In genomic region chr17:20200016-20200788, GRCh38 we compare ENCODE assay signal across 19 cellular contexts.
DNase-seq lines count a peak whose midpoint lies in the region; ATAC-seq, FAIRE-seq and TF ChIP-seq lines count a peak whose summit lies in the region.
"Had no signal": no experiment of that assay in that cellular context is flagged by ENCODE, and none has a peak within 500 bp of the region (broad histone marks: within the 10 kb centered on the region; RNA-seq: fewer than 3 reads in every experiment).

No MANE protein-coding gene starts in this region.

- H3K36me3 Mint-ChIP-seq in HFFc6 (ENCODE audit: low read depth) = peaks cover 31% of the 10 kb centered on the region; the same call in 1 of the 2 replicates
- peaks cover 49% of the 10 kb centered on the region for H3K36me3 Mint-ChIP-seq in WTC11
- H3K36me3 Mint-ChIP-seq in MCF 10A (ENCODE audit: insufficient read depth, unreplicated experiment) = no peaks in the 10 kb centered on the region

- peaks cover 23% of the 10 kb centered on the region for H3K9me3 Mint-ChIP-seq in HFFc6
- peaks cover 29% of the 10 kb centered on the region for H3K9me3 Mint-ChIP-seq in WTC11
- H3K9me3 Mint-ChIP-seq in MCF 10A (ENCODE audit: unreplicated experiment) = peaks cover 9% of the 10 kb centered on the region

- CTCF ChIA-PET in WTC11 (lab: Charles Lee) = interaction anchor here (1.3 kb wide), 1 partner anchor 10 kb away, joined by 3 read pairs; no protein-coding TSS in a partner anchor
- CTCF ChIA-PET in MCF 10A (lab: Yijun Ruan, JAX) = interaction anchor here (0.7 to 1.2 kb wide), 3 partner anchors 27 to 637 kb away, joined by 3 read pairs; no protein-coding TSS in a partner anchor

- no peak overlapping the region; the same call in 1 of the 2 replicates for H3K4me3 Mint-ChIP-seq in HFFc6
- H3K4me3 Mint-ChIP-seq in WTC11 = no peak overlapping the region
- no peak overlapping the region for H3K4me3 Mint-ChIP-seq in MCF 10A (ENCODE audit: unreplicated experiment)
- H3K4me3 Mint-ChIP-seq: activated CD8-positive, alpha-beta T cell treated with anti-CD3 and anti-CD28 coated beads, Interleukin-2, amount 10 ng/mL, durations not matched to agents 7 days and 5 days; stimulated activated memory B cell treated with anti-CD40 and anti-IgM and Interleukin-4, amounts not matched to agents 10 μg/mL and 1 μg/mL and 100 μg/mL, for 72 hours had no signal

- TF ChIP-seq CTCF in HFFc6 (IDR thresholded peaks at IDR 0.05) (0 out of 2 replicates have a peak, but pooled peaks have one; percentile 11), WTC11 (IDR thresholded peaks at IDR 0.05) (no peak), MCF 10A (IDR thresholded peaks at IDR 0.05; ENCODE audit: unreplicated experiment) (no peak)

- ATAC-seq in WTC11 = peak; percentile 45; the same call in 1 of the 2 replicates
- ATAC-seq: activated CD8-positive, alpha-beta T cell treated with anti-CD3 and anti-CD28 coated beads, Interleukin-2, amount 10 ng/mL, durations not matched to agents 7 days and 5 days; stimulated activated memory B cell treated with anti-CD40 and anti-IgM and Interleukin-4, amounts not matched to agents 10 μg/mL and 1 μg/mL and 100 μg/mL, for 72 hours had no signal

- H3K27ac Mint-ChIP-seq in HFFc6 = peak overlapping the region; percentile 22; the same call in 1 of the 2 replicates
- H3K27ac Mint-ChIP-seq in WTC11 = peak overlapping the region; percentile 79
- H3K27ac Mint-ChIP-seq in MCF 10A (ENCODE audit: low read depth, unreplicated experiment) = no peak overlapping the region
- H3K27ac Mint-ChIP-seq: activated CD8-positive, alpha-beta T cell treated with anti-CD3 and anti-CD28 coated beads, Interleukin-2, amount 10 ng/mL, durations not matched to agents 7 days and 5 days; progenitor cell of endocrine pancreas; stimulated activated memory B cell treated with anti-CD40 and anti-IgM and Interleukin-4, amounts not matched to agents 10 μg/mL and 1 μg/mL and 100 μg/mL, for 72 hours had no signal

- no peak for DNase-seq in HFFc6
- DNase-seq in WTC11 (ENCODE audit: low spot score) = no peak
- peak; percentile 7 for DNase-seq in kidney glomerular epithelial cell (lab: John Stamatoyannopoulos, UW)
- no peak for DNase-seq in urothelium cell line (ENCODE audit: low spot score)
- DNase-seq in SKM-1 (lab: John Stamatoyannopoulos, UW; ENCODE audit: unreplicated experiment) = no peak
- DNase-seq in stimulated activated naive CD4-positive, alpha-beta T cell (lab: John Stamatoyannopoulos, UW) = no peak
- no peak for DNase-seq in MCF 10A (ENCODE audit: unreplicated experiment)
- DNase-seq: activated CD4-positive, CD25-positive, alpha-beta regulatory T cell treated with anti-CD3 and anti-CD28 coated beads, Interleukin-2, amount 50 U/mL, for 72 hours; activated CD8-positive, alpha-beta T cell treated with anti-CD3 and anti-CD28 coated beads, Interleukin-2, amount 10 ng/mL, durations not matched to agents 7 days and 5 days; amygdala; DND-41; left ventricle myocardium inferior; midbrain; MV-4-11; NCI-H1694 treated with DMSO at 0.1 percent for 48 hours; RPMI8226; stimulated activated CD4-positive, alpha-beta T cell treated with anti-CD3 and anti-CD28 coated beads, Interleukin-2, amount 100 ng/mL, for 24 hours had no signal

- FAIRE-seq in urothelium cell line (lab: Jason Lieb, UNC) = peak; percentile 56

- BruUV-seq in MCF 10A (replicated peaks; lab: Mats Ljungman, UMichigan) = no TSS peak

- H3K4me1 Mint-ChIP-seq in HFFc6 (ENCODE audit: low read depth) = peaks cover 56% of the 10 kb centered on the region
- peaks cover 50% of the 10 kb centered on the region for H3K4me1 Mint-ChIP-seq in WTC11
- peaks cover 24% of the 10 kb centered on the region for H3K4me1 Mint-ChIP-seq in MCF 10A (ENCODE audit: insufficient read depth, unreplicated experiment)

- POLR2A ChIA-PET in WTC11 (lab: Charles Lee) (no interaction called here), MCF 10A (lab: Yijun Ruan, JAX) (interaction anchor here (0.9 to 2.8 kb wide), 3 partner anchors 8 to 43 kb away, joined by 4 to 10 read pairs (median 4); no protein-coding TSS in a partner anchor)

- H3K27me3 Mint-ChIP-seq in HFFc6 (ENCODE audit: insufficient read depth) (no peaks in the 10 kb centered on the region; the same call in none of the 2 replicates), WTC11 (ENCODE audit: low read depth) (no peaks in the 10 kb centered on the region), MCF 10A (ENCODE audit: insufficient read depth, unreplicated experiment) (no peaks in the 10 kb centered on the region)
- H3K27me3 Mint-ChIP-seq: progenitor cell of endocrine pancreas; stimulated activated memory B cell treated with anti-CD40 and anti-IgM and Interleukin-4, amounts not matched to agents 10 μg/mL and 1 μg/mL and 100 μg/mL, for 72 hours had no signal

- intact Hi-C loops in MCF 10A (cut with micrococcal nuclease) = no loop called here

TF ChIP-seq in WTC11, 78 proteins besides CTCF, POLR2A, EP300 and RAD21:
- TF ChIP-seq ZNF121 (CRISPR knock-in tag; IDR thresholded peaks at IDR 0.05) = peak; percentile 64; the same call in 1 of the 2 replicates
- no peak for TF ChIP-seq TEAD4 (CRISPR knock-in tag; IDR thresholded peaks at IDR 0.05)
